1 cellular context compared by ENCODE assay signal in the genomic region with DNA sequence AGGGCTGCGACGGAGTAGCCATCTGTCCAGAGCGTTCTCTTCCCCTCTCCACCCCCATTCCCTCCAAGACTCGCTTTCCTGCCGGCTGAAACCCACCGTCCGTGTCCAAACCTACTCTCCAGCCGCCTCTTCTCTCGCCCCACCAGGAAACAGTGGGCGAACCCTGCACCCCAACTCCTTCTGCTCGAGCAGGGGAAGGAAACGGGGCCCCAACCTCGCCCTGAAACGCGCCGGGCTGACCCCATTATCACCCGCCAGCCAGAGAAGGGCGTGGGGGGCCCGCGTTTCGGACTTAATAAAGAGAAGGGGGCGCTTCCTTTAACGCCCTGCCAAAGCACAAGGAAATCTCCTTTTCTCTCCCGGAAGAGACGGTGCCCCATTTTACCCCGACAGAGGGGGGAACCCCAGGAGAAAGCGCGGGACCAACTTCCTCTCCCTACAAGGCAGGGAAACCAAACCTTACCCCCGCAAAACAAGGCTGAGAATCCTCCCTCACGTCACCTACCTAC.
TF ChIP-seq lines count a peak whose summit lies in the region.

No MANE protein-coding gene starts in this region.

TF ChIP-seq in K562, 482 proteins besides CTCF, POLR2A, EP300 and RAD21 (continued from another document and continues in another):
- TF ChIP-seq, protein P1, sequence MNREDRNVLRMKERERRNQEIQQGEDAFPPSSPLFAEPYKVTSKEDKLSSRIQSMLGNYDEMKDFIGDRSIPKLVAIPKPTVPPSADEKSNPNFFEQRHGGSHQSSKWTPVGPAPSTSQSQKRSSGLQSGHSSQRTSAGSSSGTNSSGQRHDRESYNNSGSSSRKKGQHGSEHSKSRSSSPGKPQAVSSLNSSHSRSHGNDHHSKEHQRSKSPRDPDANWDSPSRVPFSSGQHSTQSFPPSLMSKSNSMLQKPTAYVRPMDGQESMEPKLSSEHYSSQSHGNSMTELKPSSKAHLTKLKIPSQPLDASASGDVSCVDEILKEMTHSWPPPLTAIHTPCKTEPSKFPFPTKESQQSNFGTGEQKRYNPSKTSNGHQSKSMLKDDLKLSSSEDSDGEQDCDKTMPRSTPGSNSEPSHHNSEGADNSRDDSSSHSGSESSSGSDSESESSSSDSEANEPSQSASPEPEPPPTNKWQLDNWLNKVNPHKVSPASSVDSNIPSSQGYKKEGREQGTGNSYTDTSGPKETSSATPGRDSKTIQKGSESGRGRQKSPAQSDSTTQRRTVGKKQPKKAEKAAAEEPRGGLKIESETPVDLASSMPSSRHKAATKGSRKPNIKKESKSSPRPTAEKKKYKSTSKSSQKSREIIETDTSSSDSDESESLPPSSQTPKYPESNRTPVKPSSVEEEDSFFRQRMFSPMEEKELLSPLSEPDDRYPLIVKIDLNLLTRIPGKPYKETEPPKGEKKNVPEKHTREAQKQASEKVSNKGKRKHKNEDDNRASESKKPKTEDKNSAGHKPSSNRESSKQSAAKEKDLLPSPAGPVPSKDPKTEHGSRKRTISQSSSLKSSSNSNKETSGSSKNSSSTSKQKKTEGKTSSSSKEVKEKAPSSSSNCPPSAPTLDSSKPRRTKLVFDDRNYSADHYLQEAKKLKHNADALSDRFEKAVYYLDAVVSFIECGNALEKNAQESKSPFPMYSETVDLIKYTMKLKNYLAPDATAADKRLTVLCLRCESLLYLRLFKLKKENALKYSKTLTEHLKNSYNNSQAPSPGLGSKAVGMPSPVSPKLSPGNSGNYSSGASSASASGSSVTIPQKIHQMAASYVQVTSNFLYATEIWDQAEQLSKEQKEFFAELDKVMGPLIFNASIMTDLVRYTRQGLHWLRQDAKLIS (CRISPR knock-in tag; IDR thresholded peaks at IDR 0.05), result peak; percentile 38; the same call in 1 of the 2 replicates
- 0 out of 2 replicates have a peak, but pooled peaks have one; percentile 12 for TF ChIP-seq KAT7 (CRISPR knock-in tag; IDR thresholded peaks at IDR 0.05; ENCODE audit: borderline replicate concordance)
- TF ChIP-seq ZNF384 (IDR thresholded peaks at IDR 0.05; ENCODE audit: low read depth, low read length), result no peak
- TF ChIP-seq, protein P2, sequence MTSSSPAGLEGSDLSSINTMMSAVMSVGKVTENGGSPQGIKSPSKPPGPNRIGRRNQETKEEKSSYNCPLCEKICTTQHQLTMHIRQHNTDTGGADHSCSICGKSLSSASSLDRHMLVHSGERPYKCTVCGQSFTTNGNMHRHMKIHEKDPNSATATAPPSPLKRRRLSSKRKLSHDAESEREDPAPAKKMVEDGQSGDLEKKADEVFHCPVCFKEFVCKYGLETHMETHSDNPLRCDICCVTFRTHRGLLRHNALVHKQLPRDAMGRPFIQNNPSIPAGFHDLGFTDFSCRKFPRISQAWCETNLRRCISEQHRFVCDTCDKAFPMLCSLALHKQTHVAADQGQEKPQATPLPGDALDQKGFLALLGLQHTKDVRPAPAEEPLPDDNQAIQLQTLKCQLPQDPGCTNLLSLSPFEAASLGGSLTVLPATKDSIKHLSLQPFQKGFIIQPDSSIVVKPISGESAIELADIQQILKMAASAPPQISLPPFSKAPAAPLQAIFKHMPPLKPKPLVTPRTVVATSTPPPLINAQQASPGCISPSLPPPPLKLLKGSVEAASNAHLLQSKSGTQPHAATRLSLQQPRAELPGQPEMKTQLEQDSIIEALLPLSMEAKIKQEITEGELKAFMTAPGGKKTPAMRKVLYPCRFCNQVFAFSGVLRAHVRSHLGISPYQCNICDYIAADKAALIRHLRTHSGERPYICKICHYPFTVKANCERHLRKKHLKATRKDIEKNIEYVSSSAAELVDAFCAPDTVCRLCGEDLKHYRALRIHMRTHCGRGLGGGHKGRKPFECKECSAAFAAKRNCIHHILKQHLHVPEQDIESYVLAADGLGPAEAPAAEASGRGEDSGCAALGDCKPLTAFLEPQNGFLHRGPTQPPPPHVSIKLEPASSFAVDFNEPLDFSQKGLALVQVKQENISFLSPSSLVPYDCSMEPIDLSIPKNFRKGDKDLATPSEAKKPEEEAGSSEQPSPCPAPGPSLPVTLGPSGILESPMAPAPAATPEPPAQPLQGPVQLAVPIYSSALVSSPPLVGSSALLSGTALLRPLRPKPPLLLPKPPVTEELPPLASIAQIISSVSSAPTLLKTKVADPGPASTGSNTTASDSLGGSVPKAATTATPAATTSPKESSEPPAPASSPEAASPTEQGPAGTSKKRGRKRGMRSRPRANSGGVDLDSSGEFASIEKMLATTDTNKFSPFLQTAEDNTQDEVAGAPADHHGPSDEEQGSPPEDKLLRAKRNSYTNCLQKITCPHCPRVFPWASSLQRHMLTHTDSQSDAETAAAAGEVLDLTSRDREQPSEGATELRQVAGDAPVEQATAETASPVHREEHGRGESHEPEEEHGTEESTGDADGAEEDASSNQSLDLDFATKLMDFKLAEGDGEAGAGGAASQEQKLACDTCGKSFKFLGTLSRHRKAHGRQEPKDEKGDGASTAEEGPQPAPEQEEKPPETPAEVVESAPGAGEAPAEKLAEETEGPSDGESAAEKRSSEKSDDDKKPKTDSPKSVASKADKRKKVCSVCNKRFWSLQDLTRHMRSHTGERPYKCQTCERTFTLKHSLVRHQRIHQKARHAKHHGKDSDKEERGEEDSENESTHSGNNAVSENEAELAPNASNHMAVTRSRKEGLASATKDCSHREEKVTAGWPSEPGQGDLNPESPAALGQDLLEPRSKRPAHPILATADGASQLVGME (CRISPR knock-in tag; IDR thresholded peaks at IDR 0.05), result no peak
- TF ChIP-seq, protein P3, sequence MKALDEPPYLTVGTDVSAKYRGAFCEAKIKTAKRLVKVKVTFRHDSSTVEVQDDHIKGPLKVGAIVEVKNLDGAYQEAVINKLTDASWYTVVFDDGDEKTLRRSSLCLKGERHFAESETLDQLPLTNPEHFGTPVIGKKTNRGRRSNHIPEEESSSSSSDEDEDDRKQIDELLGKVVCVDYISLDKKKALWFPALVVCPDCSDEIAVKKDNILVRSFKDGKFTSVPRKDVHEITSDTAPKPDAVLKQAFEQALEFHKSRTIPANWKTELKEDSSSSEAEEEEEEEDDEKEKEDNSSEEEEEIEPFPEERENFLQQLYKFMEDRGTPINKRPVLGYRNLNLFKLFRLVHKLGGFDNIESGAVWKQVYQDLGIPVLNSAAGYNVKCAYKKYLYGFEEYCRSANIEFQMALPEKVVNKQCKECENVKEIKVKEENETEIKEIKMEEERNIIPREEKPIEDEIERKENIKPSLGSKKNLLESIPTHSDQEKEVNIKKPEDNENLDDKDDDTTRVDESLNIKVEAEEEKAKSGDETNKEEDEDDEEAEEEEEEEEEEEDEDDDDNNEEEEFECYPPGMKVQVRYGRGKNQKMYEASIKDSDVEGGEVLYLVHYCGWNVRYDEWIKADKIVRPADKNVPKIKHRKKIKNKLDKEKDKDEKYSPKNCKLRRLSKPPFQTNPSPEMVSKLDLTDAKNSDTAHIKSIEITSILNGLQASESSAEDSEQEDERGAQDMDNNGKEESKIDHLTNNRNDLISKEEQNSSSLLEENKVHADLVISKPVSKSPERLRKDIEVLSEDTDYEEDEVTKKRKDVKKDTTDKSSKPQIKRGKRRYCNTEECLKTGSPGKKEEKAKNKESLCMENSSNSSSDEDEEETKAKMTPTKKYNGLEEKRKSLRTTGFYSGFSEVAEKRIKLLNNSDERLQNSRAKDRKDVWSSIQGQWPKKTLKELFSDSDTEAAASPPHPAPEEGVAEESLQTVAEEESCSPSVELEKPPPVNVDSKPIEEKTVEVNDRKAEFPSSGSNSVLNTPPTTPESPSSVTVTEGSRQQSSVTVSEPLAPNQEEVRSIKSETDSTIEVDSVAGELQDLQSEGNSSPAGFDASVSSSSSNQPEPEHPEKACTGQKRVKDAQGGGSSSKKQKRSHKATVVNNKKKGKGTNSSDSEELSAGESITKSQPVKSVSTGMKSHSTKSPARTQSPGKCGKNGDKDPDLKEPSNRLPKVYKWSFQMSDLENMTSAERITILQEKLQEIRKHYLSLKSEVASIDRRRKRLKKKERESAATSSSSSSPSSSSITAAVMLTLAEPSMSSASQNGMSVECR (CRISPR knock-in tag; IDR thresholded peaks at IDR 0.05), result peak; percentile 22; the same call in 1 of the 2 replicates
- TF ChIP-seq ZBTB7A (IDR thresholded peaks at IDR 0.05; ENCODE audit: borderline replicate concordance, control insufficient read depth, low read depth, low read length), result peak; percentile 51
- TF ChIP-seq TAF1 (IDR thresholded peaks at IDR 0.05; ENCODE audit: control insufficient read depth, extremely low read depth, insufficient read depth, low read length, severe bottlenecking), result peak; percentile 55
- TF ChIP-seq, protein P4, sequence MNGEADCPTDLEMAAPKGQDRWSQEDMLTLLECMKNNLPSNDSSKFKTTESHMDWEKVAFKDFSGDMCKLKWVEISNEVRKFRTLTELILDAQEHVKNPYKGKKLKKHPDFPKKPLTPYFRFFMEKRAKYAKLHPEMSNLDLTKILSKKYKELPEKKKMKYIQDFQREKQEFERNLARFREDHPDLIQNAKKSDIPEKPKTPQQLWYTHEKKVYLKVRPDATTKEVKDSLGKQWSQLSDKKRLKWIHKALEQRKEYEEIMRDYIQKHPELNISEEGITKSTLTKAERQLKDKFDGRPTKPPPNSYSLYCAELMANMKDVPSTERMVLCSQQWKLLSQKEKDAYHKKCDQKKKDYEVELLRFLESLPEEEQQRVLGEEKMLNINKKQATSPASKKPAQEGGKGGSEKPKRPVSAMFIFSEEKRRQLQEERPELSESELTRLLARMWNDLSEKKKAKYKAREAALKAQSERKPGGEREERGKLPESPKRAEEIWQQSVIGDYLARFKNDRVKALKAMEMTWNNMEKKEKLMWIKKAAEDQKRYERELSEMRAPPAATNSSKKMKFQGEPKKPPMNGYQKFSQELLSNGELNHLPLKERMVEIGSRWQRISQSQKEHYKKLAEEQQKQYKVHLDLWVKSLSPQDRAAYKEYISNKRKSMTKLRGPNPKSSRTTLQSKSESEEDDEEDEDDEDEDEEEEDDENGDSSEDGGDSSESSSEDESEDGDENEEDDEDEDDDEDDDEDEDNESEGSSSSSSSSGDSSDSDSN (IDR thresholded peaks at IDR 0.05; ENCODE audit: borderline replicate concordance in 1 of 2, low read depth in 2 of 2, low read length in 2 of 2), result peak; percentile 32 to 61; a peak in 2 of 4 replicates
- TF ChIP-seq, protein P5, sequence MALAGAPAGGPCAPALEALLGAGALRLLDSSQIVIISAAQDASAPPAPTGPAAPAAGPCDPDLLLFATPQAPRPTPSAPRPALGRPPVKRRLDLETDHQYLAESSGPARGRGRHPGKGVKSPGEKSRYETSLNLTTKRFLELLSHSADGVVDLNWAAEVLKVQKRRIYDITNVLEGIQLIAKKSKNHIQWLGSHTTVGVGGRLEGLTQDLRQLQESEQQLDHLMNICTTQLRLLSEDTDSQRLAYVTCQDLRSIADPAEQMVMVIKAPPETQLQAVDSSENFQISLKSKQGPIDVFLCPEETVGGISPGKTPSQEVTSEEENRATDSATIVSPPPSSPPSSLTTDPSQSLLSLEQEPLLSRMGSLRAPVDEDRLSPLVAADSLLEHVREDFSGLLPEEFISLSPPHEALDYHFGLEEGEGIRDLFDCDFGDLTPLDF (CRISPR knock-in tag; IDR thresholded peaks at IDR 0.05), result 0 out of 2 replicates have a peak, but pooled peaks have one; percentile 10
- TF ChIP-seq, protein P6, sequence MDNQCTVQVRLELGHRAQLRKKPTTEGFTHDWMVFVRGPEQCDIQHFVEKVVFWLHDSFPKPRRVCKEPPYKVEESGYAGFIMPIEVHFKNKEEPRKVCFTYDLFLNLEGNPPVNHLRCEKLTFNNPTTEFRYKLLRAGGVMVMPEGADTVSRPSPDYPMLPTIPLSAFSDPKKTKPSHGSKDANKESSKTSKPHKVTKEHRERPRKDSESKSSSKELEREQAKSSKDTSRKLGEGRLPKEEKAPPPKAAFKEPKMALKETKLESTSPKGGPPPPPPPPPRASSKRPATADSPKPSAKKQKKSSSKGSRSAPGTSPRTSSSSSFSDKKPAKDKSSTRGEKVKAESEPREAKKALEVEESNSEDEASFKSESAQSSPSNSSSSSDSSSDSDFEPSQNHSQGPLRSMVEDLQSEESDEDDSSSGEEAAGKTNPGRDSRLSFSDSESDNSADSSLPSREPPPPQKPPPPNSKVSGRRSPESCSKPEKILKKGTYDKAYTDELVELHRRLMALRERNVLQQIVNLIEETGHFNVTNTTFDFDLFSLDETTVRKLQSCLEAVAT (IDR thresholded peaks at IDR 0.05), result peak; percentile 83 to 88; a peak in 3 of 4 replicates
- TF ChIP-seq, protein P7, sequence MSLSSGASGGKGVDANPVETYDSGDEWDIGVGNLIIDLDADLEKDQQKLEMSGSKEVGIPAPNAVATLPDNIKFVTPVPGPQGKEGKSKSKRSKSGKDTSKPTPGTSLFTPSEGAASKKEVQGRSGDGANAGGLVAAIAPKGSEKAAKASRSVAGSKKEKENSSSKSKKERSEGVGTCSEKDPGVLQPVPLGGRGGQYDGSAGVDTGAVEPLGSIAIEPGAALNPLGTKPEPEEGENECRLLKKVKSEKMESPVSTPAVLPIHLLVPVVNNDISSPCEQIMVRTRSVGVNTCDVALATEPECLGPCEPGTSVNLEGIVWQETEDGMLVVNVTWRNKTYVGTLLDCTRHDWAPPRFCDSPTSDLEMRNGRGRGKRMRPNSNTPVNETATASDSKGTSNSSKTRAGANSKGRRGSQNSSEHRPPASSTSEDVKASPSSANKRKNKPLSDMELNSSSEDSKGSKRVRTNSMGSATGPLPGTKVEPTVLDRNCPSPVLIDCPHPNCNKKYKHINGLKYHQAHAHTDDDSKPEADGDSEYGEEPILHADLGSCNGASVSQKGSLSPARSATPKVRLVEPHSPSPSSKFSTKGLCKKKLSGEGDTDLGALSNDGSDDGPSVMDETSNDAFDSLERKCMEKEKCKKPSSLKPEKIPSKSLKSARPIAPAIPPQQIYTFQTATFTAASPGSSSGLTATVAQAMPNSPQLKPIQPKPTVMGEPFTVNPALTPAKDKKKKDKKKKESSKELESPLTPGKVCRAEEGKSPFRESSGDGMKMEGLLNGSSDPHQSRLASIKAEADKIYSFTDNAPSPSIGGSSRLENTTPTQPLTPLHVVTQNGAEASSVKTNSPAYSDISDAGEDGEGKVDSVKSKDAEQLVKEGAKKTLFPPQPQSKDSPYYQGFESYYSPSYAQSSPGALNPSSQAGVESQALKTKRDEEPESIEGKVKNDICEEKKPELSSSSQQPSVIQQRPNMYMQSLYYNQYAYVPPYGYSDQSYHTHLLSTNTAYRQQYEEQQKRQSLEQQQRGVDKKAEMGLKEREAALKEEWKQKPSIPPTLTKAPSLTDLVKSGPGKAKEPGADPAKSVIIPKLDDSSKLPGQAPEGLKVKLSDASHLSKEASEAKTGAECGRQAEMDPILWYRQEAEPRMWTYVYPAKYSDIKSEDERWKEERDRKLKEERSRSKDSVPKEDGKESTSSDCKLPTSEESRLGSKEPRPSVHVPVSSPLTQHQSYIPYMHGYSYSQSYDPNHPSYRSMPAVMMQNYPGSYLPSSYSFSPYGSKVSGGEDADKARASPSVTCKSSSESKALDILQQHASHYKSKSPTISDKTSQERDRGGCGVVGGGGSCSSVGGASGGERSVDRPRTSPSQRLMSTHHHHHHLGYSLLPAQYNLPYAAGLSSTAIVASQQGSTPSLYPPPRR (CRISPR knock-in tag; IDR thresholded peaks at IDR 0.05; ENCODE audit: borderline replicate concordance), result no peak
- TF ChIP-seq RBBP5 (IDR thresholded peaks at IDR 0.05; ENCODE audit: borderline replicate concordance, insufficient read depth, low read length, poor library complexity, severe bottlenecking), result peak; percentile 83
- peak; percentile 5 for TF ChIP-seq TAF9B (IDR thresholded peaks at IDR 0.05; ENCODE audit: partially characterized antibody)
- TF ChIP-seq ZNF311 (CRISPR knock-in tag; IDR thresholded peaks at IDR 0.05), result no peak
- TF ChIP-seq, protein P8, sequence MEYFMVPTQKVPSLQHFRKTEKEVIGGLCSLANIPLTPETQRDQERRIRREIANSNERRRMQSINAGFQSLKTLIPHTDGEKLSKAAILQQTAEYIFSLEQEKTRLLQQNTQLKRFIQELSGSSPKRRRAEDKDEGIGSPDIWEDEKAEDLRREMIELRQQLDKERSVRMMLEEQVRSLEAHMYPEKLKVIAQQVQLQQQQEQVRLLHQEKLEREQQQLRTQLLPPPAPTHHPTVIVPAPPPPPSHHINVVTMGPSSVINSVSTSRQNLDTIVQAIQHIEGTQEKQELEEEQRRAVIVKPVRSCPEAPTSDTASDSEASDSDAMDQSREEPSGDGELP (CRISPR knock-in tag; IDR thresholded peaks at IDR 0.05; ENCODE audit: borderline replicate concordance), result peak; percentile 27; the same call in 1 of the 2 replicates
- TF ChIP-seq GABPB1 (CRISPR knock-in tag; IDR thresholded peaks at IDR 0.05), result 0 out of 2 replicates have a peak, but pooled peaks have one; percentile 16
- no peak for TF ChIP-seq ZNF551 (CRISPR knock-in tag; IDR thresholded peaks at IDR 0.05)
- TF ChIP-seq POLR2B (IDR thresholded peaks at IDR 0.05; ENCODE audit: low read depth, partially characterized antibody), result peak; percentile 37
